ENCODE assay signal across 33 cellular contexts in the genomic region with DNA sequence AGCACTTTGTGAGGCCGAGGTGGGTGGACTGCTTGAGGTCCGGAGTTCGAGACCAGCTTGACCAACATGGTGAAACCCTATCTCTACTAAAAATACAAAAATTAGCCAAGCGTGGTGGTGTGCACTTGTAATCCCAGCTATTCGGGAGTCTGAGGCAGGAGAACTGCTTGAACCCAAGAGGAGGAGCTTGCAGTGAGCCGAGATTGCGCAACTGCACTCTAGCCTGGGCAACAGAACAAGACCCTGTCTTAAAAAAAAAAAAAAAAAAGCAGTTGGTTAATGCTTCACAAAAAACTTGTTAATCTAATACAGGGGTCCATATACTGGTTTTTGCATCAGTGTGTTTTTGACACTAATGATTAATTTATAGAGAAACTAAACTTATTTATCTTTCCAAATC. TPM values are rescaled to one million over a fixed set of nuclear protein-coding genes. Genes with fewer than 3 reads are reported as not detected.
"Had no signal": no experiment of that assay in that cellular context is flagged by ENCODE, and none has a peak within 500 bp of the region (broad histone marks: within the 10 kb centered on the region; RNA-seq: fewer than 3 reads in every experiment).

No MANE protein-coding gene starts in this region.

- H2AFZ ChIP-seq: neural progenitor cell, parathyroid adenoma had no signal

- H3K79me2 ChIP-seq: parathyroid adenoma had no signal

- H3K9ac ChIP-seq: neural progenitor cell, parathyroid adenoma had no signal

- DNase-seq: natural killer cell; occipital lobe; ovary; posterior cingulate gyrus; psoas muscle; right cardiac atrium; spleen; stimulated activated CD4-positive, alpha-beta T cell treated with anti-CD3 and anti-CD28 coated beads, Interleukin-12 subunit alpha, Interleukin-12 subunit beta, amount 100 ng/mL, for 4 hours; stimulated activated CD4-positive, alpha-beta T cell treated with anti-CD3 and anti-CD28 coated beads, Interleukin-1b, Interleukin-23, amount 100 ng/mL, for 48 hours; stimulated activated CD4-positive, alpha-beta T cell treated with anti-CD3 and anti-CD28 coated beads, Interleukin-4, amount 100 ng/mL, for 1 hour; stimulated activated CD4-positive, alpha-beta T cell treated with anti-CD3 and anti-CD28 coated beads, Interleukin-4, amount 100 ng/mL, for 4 hours; stimulated activated CD8-positive, alpha-beta memory T cell treated with anti-CD3 and anti-CD28 coated beads, Interleukin-4, amount 100 ng/mL, for 48 hours; stimulated activated naive CD4-positive, alpha-beta T cell; stimulated activated naive CD8-positive, alpha-beta T cell treated with anti-CD3 and anti-CD28 coated beads, Interleukin-15, amount 100 ng/mL, for 72 hours; stimulated activated naive CD8-positive, alpha-beta T cell treated with anti-CD3 and anti-CD28 coated beads, Interleukin-15, Interleukin-2, amounts not matched to agents 100 U/mL and 50 U/mL, for 24 hours; substantia nigra; testis; tibial artery; transverse colon; upper lobe of right lung; uterus had no signal

- ATAC-seq: natural killer cell; psoas muscle; right cardiac atrium; sciatic nerve; stimulated activated memory B cell treated with anti-CD40 and anti-IgM and Interleukin-4, amounts not matched to agents 10 μg/mL and 1 μg/mL and 100 μg/mL, for 72 hours; stimulated activated naive CD8-positive, alpha-beta T cell treated with anti-CD3 and anti-CD28 coated beads, Interleukin-15, amount 100 ng/mL, for 72 hours; stimulated activated naive CD8-positive, alpha-beta T cell treated with anti-CD3 and anti-CD28 coated beads, Interleukin-15, Interleukin-2, amounts not matched to agents 100 U/mL and 50 U/mL, for 24 hours; upper lobe of right lung had no signal

- H3K4me1 ChIP-seq: parathyroid adenoma, psoas muscle, spleen, suprapubic skin, testis, tibial artery, transverse colon, upper lobe of right lung, uterus had no signal

- H3K4me2 ChIP-seq: neural progenitor cell, smooth muscle cell had no signal

- H3K4me3 ChIP-seq: neural progenitor cell, ovary, psoas muscle, skin epidermis, smooth muscle cell, spleen, suprapubic skin, testis, tibial artery, transverse colon, upper lobe of right lung, uterus had no signal

- H3K27ac ChIP-seq: neural progenitor cell, ovary, parathyroid adenoma, psoas muscle, skin epidermis, spleen, suprapubic skin, testis, tibial artery, transverse colon, upper lobe of right lung, uterus had no signal

- H3K27me3 ChIP-seq: neural progenitor cell, ovary, spleen, suprapubic skin, testis, transverse colon, upper lobe of right lung, uterus had no signal

- H3K36me3 ChIP-seq: neural progenitor cell, ovary, spleen, suprapubic skin, tibial artery, transverse colon, upper lobe of right lung, uterus had no signal

- H3K9me3 ChIP-seq: ovary, psoas muscle, spleen, suprapubic skin, testis, tibial artery, transverse colon, upper lobe of right lung, uterus had no signal

RNA-seq across cellular contexts. Expression of gene RNF212B, which starts 35.7 kb away (rescaled TPM):
- total RNA-seq: natural killer cell, occipital lobe, osteoblast, ovary, progenitor cell of endocrine pancreas, psoas muscle, renal cortical epithelial cell, right cardiac atrium, sciatic nerve, smooth muscle cell, spleen, suprapubic skin, transverse colon, upper lobe of right lung, urinary bladder, uterus had no signal
- polyA plus RNA-seq: neural cell, ovary, psoas muscle, right cardiac atrium, smooth muscle cell, spleen had no signal
